27 cellular contexts compared by ENCODE assay signal in genomic region chr7:134279898-134280297, GRCh38.
"Had no signal": no experiment of that assay in that cellular context is flagged by ENCODE, and none has a peak within 500 bp of the region (broad histone marks: within the 10 kb centered on the region; RNA-seq: fewer than 3 reads in every experiment).

No MANE protein-coding gene starts in this region.

- H3K36me3 ChIP-seq: stomach, suprapubic skin, thoracic aorta, thyroid gland, tibial artery, tibial nerve, transverse colon, upper lobe of left lung, upper lobe of right lung, uterus, vagina had no signal

- H3K4me3 ChIP-seq: stomach, suprapubic skin, testis, thoracic aorta, thyroid gland, tibial artery, tibial nerve, transverse colon, upper lobe of left lung, upper lobe of right lung, uterus, vagina had no signal

- H3K4me1 ChIP-seq: stomach, suprapubic skin, testis, thyroid gland, tibial artery, tibial nerve, transverse colon, upper lobe of left lung, upper lobe of right lung, uterus, vagina had no signal

- H3K27me3 ChIP-seq: testis, thyroid gland, tibial nerve, transverse colon, upper lobe of left lung, uterus, vagina had no signal

- H3K9me3 ChIP-seq: stomach, suprapubic skin, testis, thoracic aorta, thyroid gland, tibial artery, tibial nerve, transverse colon, upper lobe of left lung, upper lobe of right lung, uterus, vagina had no signal

- H3K27ac ChIP-seq: stomach, suprapubic skin, testis, thoracic aorta, thyroid gland, tibial artery, tibial nerve, transverse colon, upper lobe of left lung, upper lobe of right lung, uterus, vagina had no signal

- ATAC-seq: stimulated activated effector memory CD8-positive, alpha-beta T cell treated with anti-CD3 and anti-CD28 coated beads, Interleukin-12 subunit alpha, Interleukin-12 subunit beta, amount 100 ng/mL, for 72 hours; stimulated activated memory B cell treated with anti-CD40 and anti-IgM and Interleukin-4, amounts not matched to agents 10 μg/mL and 1 μg/mL and 100 μg/mL, for 72 hours; stimulated activated naive B cell treated with anti-CD40 and anti-IgM and Interleukin-4, amounts not matched to agents 10 μg/mL and 1 μg/mL and 100 μg/mL, for 72 hours; stimulated activated naive CD8-positive, alpha-beta T cell treated with anti-CD3 and anti-CD28 coated beads, Interleukin-15, amount 100 ng/mL, for 72 hours; stimulated activated naive CD8-positive, alpha-beta T cell treated with anti-CD3 and anti-CD28 coated beads, Interleukin-15, Interleukin-2, amounts not matched to agents 100 U/mL and 50 U/mL, for 24 hours; upper lobe of right lung had no signal

- FAIRE-seq: urothelium cell line had no signal

- DNase-seq: stimulated activated CD4-positive, alpha-beta T cell treated with anti-CD3 and anti-CD28 coated beads, Interleukin-2, amount 100 ng/mL, for 48 hours; stimulated activated CD4-positive, alpha-beta T cell treated with anti-CD3 and anti-CD28 coated beads, Interleukin-4, amount 100 ng/mL, for 1 hour; stimulated activated CD4-positive, alpha-beta T cell treated with anti-CD3 and anti-CD28 coated beads, Interleukin-4, amount 100 ng/mL, for 24 hours; stimulated activated CD4-positive, alpha-beta T cell treated with anti-CD3 and anti-CD28 coated beads, Interleukin-4, amount 100 ng/mL, for 4 hours; stimulated activated CD8-positive, alpha-beta memory T cell treated with anti-CD3 and anti-CD28 coated beads, Interleukin-4, amount 100 ng/mL, for 48 hours; stimulated activated naive B cell treated with anti-CD40 and anti-IgM and Interleukin-4, amounts not matched to agents 10 μg/mL and 1 μg/mL and 100 μg/mL, for 72 hours; stimulated activated naive CD4-positive, alpha-beta T cell; stimulated activated naive CD4-positive, alpha-beta T cell treated with Interleukin-2 at 50 U/mL for 16 hours; stimulated activated naive CD8-positive, alpha-beta T cell treated with anti-CD3 and anti-CD28 coated beads, Interleukin-15, amount 100 ng/mL, for 72 hours; stimulated activated naive CD8-positive, alpha-beta T cell treated with anti-CD3 and anti-CD28 coated beads, Interleukin-15, Interleukin-2, amounts not matched to agents 100 U/mL and 50 U/mL, for 24 hours; stomach; substantia nigra; testis; thyroid gland; tibial artery; transverse colon; trophoblast cell; upper lobe of left lung; upper lobe of right lung; uterus had no signal
